Comparison of ENCODE assay signal across 8 cellular contexts in genomic region chr21:21101911-21102310, GRCh38.
DNase-seq lines count a peak whose midpoint lies in the region; ATAC-seq and TF ChIP-seq lines count a peak whose summit lies in the region.

No MANE protein-coding gene starts in this region.

- H3K9me2 ChIP-seq in DOHH2 (replicated peaks; ENCODE audit: control insufficient read depth, low read length): no peaks in the 10 kb centered on the region

- H3K27me3 ChIP-seq in DOHH2 (ENCODE audit: control insufficient read depth, low read length) (no peaks in the 10 kb centered on the region), WERI-Rb-1 (ENCODE audit: insufficient read depth, low read depth, severe bottlenecking) (no peaks in the 10 kb centered on the region), liver (ENCODE audit: control insufficient read depth in 4 of 4, insufficient read depth in 4 of 4, low read length in 3 of 4) (no peaks in the 10 kb centered on the region)

- H3K4me3 ChIP-seq in DOHH2 (ENCODE audit: low read length): no peak overlapping the region
- H3K4me3 ChIP-seq in WERI-Rb-1 (ENCODE audit: low read depth, low read length): no peak overlapping the region
- no peak overlapping the region for H3K4me3 ChIP-seq in liver (ENCODE audit: low read depth in 1 of 3, low read length in 3 of 3)

- peak; percentile 39 for DNase-seq in NCI-H1105 (lab: John Stamatoyannopoulos, UW)
- peak; percentile 64 for DNase-seq in WERI-Rb-1
- DNase-seq in GM03348 (ENCODE audit: low spot score): no peak
- DNase-seq in HCEC 1CT: no peak
- no peak for DNase-seq in cerebellar nuclear complex (lab: John Stamatoyannopoulos, UW)

- peak; percentile 30 for TF ChIP-seq CTCF in DOHH2 (IDR thresholded peaks at IDR 0.05; ENCODE audit: low read depth, low read length, poor library complexity, severe bottlenecking)
- TF ChIP-seq CTCF in WERI-Rb-1 (IDR thresholded peaks at IDR 0.05; ENCODE audit: low read depth, low read length): peak; percentile 69
- no peak for TF ChIP-seq CTCF in liver (IDR thresholded peaks at IDR 0.05; ENCODE audit: low read depth, low read length, missing input control)

- no peak overlapping the region for H3K4me2 ChIP-seq in DOHH2 (ENCODE audit: low read length)

- H3K9ac ChIP-seq in liver (ENCODE audit: low read depth in 1 of 2, low read length in 2 of 2): no peak overlapping the region

- H3K4me1 ChIP-seq in DOHH2 (ENCODE audit: control insufficient read depth, low read length): no peaks in the 10 kb centered on the region
- no peaks in the 10 kb centered on the region for H3K4me1 ChIP-seq in liver (ENCODE audit: control insufficient read depth in 4 of 4, insufficient read depth in 4 of 4, low read length in 3 of 4)

- H3K27ac ChIP-seq in DOHH2 (ENCODE audit: low read depth, low read length) (no peak overlapping the region), WERI-Rb-1 (no peak overlapping the region), liver (ENCODE audit: low read depth in 1 of 2, low read length in 2 of 2) (no peak overlapping the region)

- TF ChIP-seq RAD21 in liver (IDR thresholded peaks at IDR 0.05): peak; percentile 38 to 57

- WGBS in liver: 55% methylated on average over 1 of the region's 1 CpG

- H3K36me3 ChIP-seq in DOHH2 (ENCODE audit: control insufficient read depth, low read length): no peaks in the 10 kb centered on the region
- no peaks in the 10 kb centered on the region for H3K36me3 ChIP-seq in WERI-Rb-1
- no peaks in the 10 kb centered on the region for H3K36me3 ChIP-seq in liver (ENCODE audit: control insufficient read depth in 4 of 4, insufficient read depth in 3 of 4, low read depth in 1 of 4, low read length in 3 of 4)

- ATAC-seq in HG02840 (IDR thresholded peaks at IDR 0.05; ENCODE audit: low FRiP score, unreplicated experiment): no peak

- H3F3A ChIP-seq in DOHH2 (ENCODE audit: control insufficient read depth, insufficient read depth): no peaks in the 10 kb centered on the region

- H4K20me1 ChIP-seq in DOHH2 (ENCODE audit: control insufficient read depth, insufficient read depth, low read depth, low read length): no peaks in the 10 kb centered on the region

- no peaks in the 10 kb centered on the region for H3K79me2 ChIP-seq in DOHH2 (ENCODE audit: control insufficient read depth, low read length)

- H3K9me3 ChIP-seq in DOHH2 (ENCODE audit: control insufficient read depth, insufficient read depth, low read length): no peaks in the 10 kb centered on the region
- no peaks in the 10 kb centered on the region for H3K9me3 ChIP-seq in WERI-Rb-1 (ENCODE audit: severe bottlenecking)
- H3K9me3 ChIP-seq in liver (ENCODE audit: control insufficient read depth in 4 of 4, low read length in 3 of 4): no peaks in the 10 kb centered on the region

TF ChIP-seq in liver, 16 proteins besides CTCF, POLR2A, EP300 and RAD21:
- TF ChIP-seq MAX (IDR thresholded peaks at IDR 0.05): no peak
- TF ChIP-seq NR2F2 (IDR thresholded peaks at IDR 0.05): no peak
- TF ChIP-seq EGR1 (IDR thresholded peaks at IDR 0.05; ENCODE audit: low read depth in 2 of 2): no peak
- no peak for TF ChIP-seq HNF4G (IDR thresholded peaks at IDR 0.05)
- TF ChIP-seq TAF1 (conservative IDR thresholded peaks at IDR 0.05): no peak
- no peak for TF ChIP-seq HNF4A (conservative IDR thresholded peaks at IDR 0.05)
- TF ChIP-seq RXRA (IDR thresholded peaks at IDR 0.05): no peak
- TF ChIP-seq FOXA1 (IDR thresholded peaks at IDR 0.05): no peak
- no peak for TF ChIP-seq FOXA2 (IDR thresholded peaks at IDR 0.05)
- no peak for TF ChIP-seq ZBTB33 (IDR thresholded peaks at IDR 0.05)
- no peak for TF ChIP-seq YY1 (IDR thresholded peaks at IDR 0.05)
- TF ChIP-seq ATF3 (IDR thresholded peaks at IDR 0.05): no peak
- no peak for TF ChIP-seq REST (IDR thresholded peaks at IDR 0.05)
- no peak for TF ChIP-seq GABPA (IDR thresholded peaks at IDR 0.05 in 1 of 2, conservative IDR thresholded peaks at IDR 0.05 in 1 of 2)
- TF ChIP-seq SP1 (IDR thresholded peaks at IDR 0.05): no peak
- no peak for TF ChIP-seq JUND (IDR thresholded peaks at IDR 0.05)

Comparison
In these comparisons a context has a peak if more than half of its experiments do, and no peak if none do; other contexts are left out.
1. DNase-seq: peak in NCI-H1105 (single experiment) and WERI-Rb-1 (single experiment); none in GM03348 (single experiment), HCEC 1CT (single experiment) and cerebellar nuclear complex (0 of 2).